In the genomic region with DNA sequence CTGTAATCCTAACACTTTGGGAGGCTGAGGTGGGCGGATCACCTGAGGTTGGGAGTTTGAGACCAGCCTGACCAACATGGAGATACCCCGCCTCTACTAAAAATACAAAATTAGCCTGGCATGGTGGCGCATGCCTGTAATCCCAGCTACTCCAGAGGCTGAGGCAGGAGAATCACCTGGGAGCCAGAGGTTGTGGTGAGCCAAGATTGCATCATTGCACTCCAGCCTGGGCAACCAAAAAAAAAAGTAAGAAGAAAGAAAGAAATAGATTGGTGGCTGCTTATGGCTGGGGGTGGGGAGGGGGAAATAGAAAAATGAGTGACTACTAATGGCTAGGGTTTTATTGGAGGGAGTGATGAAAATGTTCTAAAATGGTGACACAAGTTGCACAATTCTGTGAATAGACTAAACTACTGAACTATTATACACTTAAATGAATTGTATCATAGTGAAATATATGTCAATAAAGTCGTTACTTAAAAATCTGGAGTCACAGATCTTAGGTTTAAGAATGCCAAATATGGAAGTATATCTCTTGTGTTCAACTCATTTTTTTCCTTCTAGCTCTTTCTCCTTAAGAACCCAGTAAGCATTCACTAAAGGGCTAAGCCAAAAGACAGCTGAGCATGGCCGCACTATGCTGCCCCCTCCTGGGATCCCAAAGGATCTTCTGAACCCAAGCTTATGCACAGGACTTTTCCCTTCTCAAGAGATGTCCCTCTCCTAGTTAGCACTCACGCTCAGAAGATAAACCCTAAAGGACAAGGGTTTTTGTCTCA, we compare ENCODE assay signal across 8 cellular contexts. TPM values are rescaled to one million over a fixed set of nuclear protein-coding genes. Genes with fewer than 3 reads are reported as not detected.
DNase-seq lines count a peak whose midpoint lies in the region; ATAC-seq, FAIRE-seq and TF ChIP-seq lines count a peak whose summit lies in the region.

No MANE protein-coding gene starts in this region.

- no peaks in the 10 kb centered on the region for H3K36me3 ChIP-seq in kidney epithelial cell (ENCODE audit: control insufficient read depth, insufficient read depth, low read length)

- in situ Hi-C loops in T47D (cut with HindIII; ENCODE audit: low pct_unique_long_range_greater_than_20kb, low sequenced_read_pairs) = no loop called here

- peak; percentile 79 for DNase-seq in NB4 (ENCODE audit: low read depth)
- peak; percentile 76 for DNase-seq in SKM-1 (lab: John Stamatoyannopoulos, UW; ENCODE audit: unreplicated experiment)
- peak; percentile 34 to 86 for DNase-seq in T47D (ENCODE audit: low read depth in 1 of 2, low spot score in 1 of 2)
- no peak for DNase-seq in kidney epithelial cell (ENCODE audit: low read depth)
- DNase-seq in stimulated activated CD4-positive, alpha-beta T cell treated with anti-CD3 and anti-CD28 coated beads, Interleukin-4, amount 100 ng/mL, for 4 hours = peak; percentile 25 to 34
- DNase-seq in mesenteric fat pad (ENCODE audit: low spot score) = no peak

- H3K27me3 ChIP-seq in kidney epithelial cell (ENCODE audit: control insufficient read depth, insufficient read depth, low read length) = peaks cover 5% of the 10 kb centered on the region

- H3K4me3 ChIP-seq in NB4 (ENCODE audit: low read depth, low read length) = no peak overlapping the region
- H3K4me3 ChIP-seq in kidney epithelial cell (ENCODE audit: low read depth, low read length) = no peak overlapping the region

- FAIRE-seq in G401.6 (lab: Jason Lieb, UNC) = peak; percentile 17

- TF ChIP-seq CTCF in NB4 (IDR thresholded peaks at IDR 0.05; ENCODE audit: low read depth, low read length) = peak; percentile 76
- TF ChIP-seq CTCF in kidney epithelial cell (IDR thresholded peaks at IDR 0.05; ENCODE audit: insufficient read depth, low read length, poor library complexity, severe bottlenecking) = peak; percentile 91

- ATAC-seq in GM19455 (IDR thresholded peaks at IDR 0.05; ENCODE audit: unreplicated experiment) = no peak

- TF ChIP-seq POLR2A in NB4 (IDR thresholded peaks at IDR 0.05; ENCODE audit: extremely low read depth, insufficient read length) = no peak

RNA-seq across cellular contexts. Expression of a gene that starts 3.2 kb away (rescaled TPM):
- 2.0 and 2.3 TPM in 2 replicates for total RNA-seq in kidney epithelial cell
- total RNA-seq in mesenteric fat pad = 55.7 TPM

RNA-seq across cellular contexts. Expression of a gene that starts 52.7 kb away (rescaled TPM):
- 116 and 118 TPM in 2 replicates for total RNA-seq in kidney epithelial cell
- total RNA-seq in mesenteric fat pad = 111 TPM

Comparison
In these comparisons a context has a peak if more than half of its experiments do, and no peak if none do; other contexts are left out.
1. DNase-seq: peak in NB4 (single experiment), SKM-1 (single experiment), T47D (2 of 2) and stimulated activated CD4-positive, alpha-beta T cell treated with anti-CD3 and anti-CD28 coated beads, Interleukin-4, amount 100 ng/mL, for 4 hours (2 of 2); none in kidney epithelial cell (single experiment) and mesenteric fat pad (single experiment).
2. RNA of a gene that starts 3.2 kb away (total RNA-seq): 55.7 TPM in mesenteric fat pad (single experiment); 2.0 to 2.3 TPM in kidney epithelial cell; every median in the first group is over 10 times any median in the second.